Comparison of ENCODE assay signal across 9 cellular contexts in genomic region chr13:114134111-114134943, GRCh38. TPM values are rescaled to one million over a fixed set of nuclear protein-coding genes. Genes with fewer than 3 reads are reported as not detected.
DNase-seq lines count a peak whose midpoint lies in the region; ATAC-seq and TF ChIP-seq lines count a peak whose summit lies in the region.
"Had no signal": no experiment of that assay in that cellular context is flagged by ENCODE, and none has a peak within 500 bp of the region (broad histone marks: within the 10 kb centered on the region; RNA-seq: fewer than 3 reads in every experiment).

No MANE protein-coding gene starts in this region.

- TF ChIP-seq POLR2A in Peyer's patch (IDR thresholded peaks at IDR 0.05): no peak
- no peak for TF ChIP-seq POLR2A in gastroesophageal sphincter (IDR thresholded peaks at IDR 0.05)

- peak overlapping the region in 3 of 4 donors; percentile 21 to 53 (median 35) for H3K27ac ChIP-seq in Peyer's patch
- peak overlapping the region in 3 of 4 donors; percentile 8 to 49 (median 41) for H3K27ac ChIP-seq in gastroesophageal sphincter
- H3K27ac ChIP-seq in substantia nigra (ENCODE audit: low read depth, low read length, poor library complexity, severe bottlenecking): peak overlapping the region; percentile 29

- TF ChIP-seq CTCF in Peyer's patch (IDR thresholded peaks at IDR 0.05) (no peak), gastroesophageal sphincter (IDR thresholded peaks at IDR 0.05) (no peak)

- no peaks in the 10 kb centered on the region for H3K36me3 ChIP-seq in Peyer's patch
- H3K36me3 ChIP-seq in gastroesophageal sphincter: no peaks in the 10 kb centered on the region

- no peak for ATAC-seq in gastroesophageal sphincter

- no peak overlapping the region for H3K4me3 ChIP-seq in Peyer's patch
- H3K4me3 ChIP-seq in gastroesophageal sphincter: no peak overlapping the region

- peak; percentile 54 for DNase-seq in activated CD8-positive, alpha-beta memory T cell treated with anti-CD3 and anti-CD28 coated beads, Interleukin-2, amount 50 U/mL, for 48 hours
- no peak for DNase-seq in activated CD8-positive, alpha-beta memory T cell treated with anti-CD3 and anti-CD28 coated beads, Interleukin-2, amount 50 U/mL, for 4 hours
- DNase-seq in Peyer's patch: peak in 2 of 3 donors; percentile 69
- peak in 1 of 49 donors; percentile 20 for DNase-seq in substantia nigra (lab: John Stamatoyannopoulos, UW)
- no peak for DNase-seq in kidney glomerular epithelial cell (lab: John Stamatoyannopoulos, UW)
- no peak for DNase-seq in 8988T
- no peak for DNase-seq in NCI-H1105 (lab: John Stamatoyannopoulos, UW)

- H3K27me3 ChIP-seq in Peyer's patch (no peaks in the 10 kb centered on the region), gastroesophageal sphincter (no peaks in the 10 kb centered on the region)

- H3K4me1 ChIP-seq in Peyer's patch (peaks cover 3 to 26% (median 17%) of the 10 kb centered on the region in 4 donors), gastroesophageal sphincter (peaks cover 0 to 22% (median 15%) of the 10 kb centered on the region in 3 donors)

- WGBS in gastroesophageal sphincter (ENCODE audit: low coverage in 1 of 2), 2 donors: 44 to 62% methylated on average over 5 to 12 of the region's 21 CpGs

- TF ChIP-seq EP300 in gastroesophageal sphincter (IDR thresholded peaks at IDR 0.05): no peak

- H3K9me3 ChIP-seq in Peyer's patch (no peaks in the 10 kb centered on the region), gastroesophageal sphincter (no peaks in the 10 kb centered on the region)

RNA-seq across cellular contexts. Expression of gene RASA3, which starts 1.9 kb away (rescaled TPM):
- 10 to 100 TPM in 1 of 4 donors, 1 to 10 TPM in 3; 3.5 to 41.3 (median 6.9) TPM for total RNA-seq in Peyer's patch
- total RNA-seq in gastroesophageal sphincter: 10 to 100 TPM; 25.0 to 43.1 (median 30.2) TPM

RNA-seq across cellular contexts. Expression of gene CFAP97D2, which starts 44.7 kb away (rescaled TPM):
- total RNA-seq in Peyer's patch (not detected), gastroesophageal sphincter (not detected)
- total RNA-seq: M059J had no signal

Comparison
In these comparisons a context has a peak if more than half of its experiments do, and no peak if none do; other contexts are left out.
1. DNase-seq: peak in activated CD8-positive, alpha-beta memory T cell treated with anti-CD3 and anti-CD28 coated beads, Interleukin-2, amount 50 U/mL, for 48 hours (single experiment) and Peyer's patch (2 of 3); none in activated CD8-positive, alpha-beta memory T cell treated with anti-CD3 and anti-CD28 coated beads, Interleukin-2, amount 50 U/mL, for 4 hours (single experiment), kidney glomerular epithelial cell (single experiment), 8988T (single experiment) and NCI-H1105 (single experiment).
2. Peak in every context shown above with its lines, with median percentiles within 50 percentile points of each other: H3K27ac ChIP-seq.